ENCODE assay signal across 16 cellular contexts in the genomic region with DNA sequence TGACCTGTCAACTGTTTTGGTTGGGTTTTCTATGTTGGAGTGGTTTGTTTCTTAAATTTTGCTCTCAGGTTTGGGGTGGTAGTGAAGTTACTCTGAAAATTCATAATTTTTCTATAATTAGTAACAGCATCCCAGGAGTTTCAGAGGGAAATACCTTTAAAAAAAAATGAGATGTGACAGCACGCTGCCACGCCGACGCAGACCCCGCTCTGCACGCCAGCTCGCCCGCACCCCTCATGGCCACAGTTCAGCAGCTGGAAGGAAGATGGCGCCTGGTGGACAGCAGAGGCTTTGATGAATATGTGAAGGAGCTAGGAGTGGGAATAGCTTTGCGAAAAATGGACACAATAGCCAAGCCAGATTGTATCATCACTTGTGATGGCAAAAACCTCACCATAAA. TPM values are rescaled to one million over a fixed set of nuclear protein-coding genes. Genes with fewer than 3 reads are reported as not detected.
DNase-seq lines count a peak whose midpoint lies in the region; ATAC-seq, FAIRE-seq and TF ChIP-seq lines count a peak whose summit lies in the region.
"Had no signal": no experiment of that assay in that cellular context is flagged by ENCODE, and none has a peak within 500 bp of the region (broad histone marks: within the 10 kb centered on the region; RNA-seq: fewer than 3 reads in every experiment).

No MANE protein-coding gene starts in this region.

- H3K36me3 Mint-ChIP-seq in activated naive CD4-positive, alpha-beta T cell treated with anti-CD3 and anti-CD28 coated beads, Interleukin-2, amount 50 U/mL, for 24 hours, result peaks cover 15% of the 10 kb centered on the region
- no peaks in the 10 kb centered on the region for H3K36me3 Mint-ChIP-seq in WTC11

- H3K4me1 ChIP-seq in SJSA1 (replicated peaks), result peaks cover 50% of the 10 kb centered on the region
- peaks cover 33% of the 10 kb centered on the region for H3K4me1 ChIP-seq in foreskin keratinocyte
- H3K4me1 ChIP-seq in thyroid gland, result peaks cover 14 to 44% of the 10 kb centered on the region in 2 donors
- H3K4me1 ChIP-seq in small intestine (ENCODE audit: control insufficient read depth in 2 of 2, insufficient read depth in 1 of 2, low read depth in 1 of 2, low read length in 1 of 2), result peaks cover 0 to 8% of the 10 kb centered on the region in 2 donors
- H3K4me1 ChIP-seq: parathyroid adenoma had no signal

- H3K9me3 Mint-ChIP-seq in activated naive CD4-positive, alpha-beta T cell treated with anti-CD3 and anti-CD28 coated beads, Interleukin-2, amount 50 U/mL, for 24 hours, result no peaks in the 10 kb centered on the region
- H3K9me3 Mint-ChIP-seq in WTC11, result peaks cover 5% of the 10 kb centered on the region; the same call in 1 of the 2 replicates

- H3K27me3 Mint-ChIP-seq in activated naive CD4-positive, alpha-beta T cell treated with anti-CD3 and anti-CD28 coated beads, Interleukin-2, amount 50 U/mL, for 24 hours, result no peaks in the 10 kb centered on the region
- H3K27me3 Mint-ChIP-seq in WTC11 (ENCODE audit: low read depth), result no peaks in the 10 kb centered on the region

- no peak overlapping the region for H3K4me3 ChIP-seq in SJSA1
- no peak overlapping the region for H3K4me3 ChIP-seq in thyroid gland (replicated peaks in 1 of 3)
- no peak overlapping the region for H3K4me3 ChIP-seq in small intestine (ENCODE audit: low read depth in 1 of 2, low read length in 2 of 2)
- H3K4me3 ChIP-seq: adrenal gland, colonic mucosa had no signal

- no peaks in the 10 kb centered on the region for H3K36me3 ChIP-seq in SJSA1
- H3K36me3 ChIP-seq in thyroid gland, result no peaks in the 10 kb centered on the region
- H3K36me3 ChIP-seq in small intestine (ENCODE audit: control insufficient read depth in 2 of 2, insufficient read depth in 2 of 2, low read length in 2 of 2), result no peaks in the 10 kb centered on the region
- H3K36me3 ChIP-seq: adrenal gland, colonic mucosa had no signal

- H3K9me3 ChIP-seq in SJSA1 (replicated peaks) (no peaks in the 10 kb centered on the region), thyroid gland (no peaks in the 10 kb centered on the region), small intestine (ENCODE audit: control insufficient read depth, low read depth) (no peaks in the 10 kb centered on the region)
- H3K9me3 ChIP-seq: adrenal gland, colonic mucosa had no signal

- H3K27ac Mint-ChIP-seq in activated naive CD4-positive, alpha-beta T cell treated with anti-CD3 and anti-CD28 coated beads, Interleukin-2, amount 50 U/mL, for 24 hours, result peak overlapping the region; percentile 93
- no peak overlapping the region for H3K27ac Mint-ChIP-seq in WTC11

- DNase-seq in activated naive CD4-positive, alpha-beta T cell treated with Interleukin-2 at 50 U/mL for 16 hours, result no peak
- no peak for DNase-seq in SJSA1 (ENCODE audit: low read depth in 1 of 2, low spot score in 2 of 2)
- DNase-seq in foreskin keratinocyte, result no peak
- DNase-seq in thyroid gland, result no peak
- no peak for DNase-seq in WTC11 (ENCODE audit: low spot score)
- DNase-seq in small intestine, result no peak
- DNase-seq: adrenal gland; colonic mucosa; DMS79; NCI-H146; NCI-H524; stimulated activated CD4-positive, alpha-beta T cell treated with anti-CD3 and anti-CD28 coated beads, Interleukin-15, amount 100 ng/mL, for 24 hours had no signal

- no peak for TF ChIP-seq CTCF in foreskin keratinocyte (conservative IDR thresholded peaks at IDR 0.05)
- TF ChIP-seq CTCF in thyroid gland (IDR thresholded peaks at IDR 0.05), result no peak
- TF ChIP-seq CTCF in WTC11 (IDR thresholded peaks at IDR 0.05), result no peak

- H3K4me1 Mint-ChIP-seq in activated naive CD4-positive, alpha-beta T cell treated with anti-CD3 and anti-CD28 coated beads, Interleukin-2, amount 50 U/mL, for 24 hours, result peaks cover 90% of the 10 kb centered on the region
- H3K4me1 Mint-ChIP-seq in WTC11, result peaks cover 30% of the 10 kb centered on the region

- ATAC-seq in foreskin keratinocyte, result no peak
- ATAC-seq in WTC11, result no peak
- no peak for ATAC-seq in GM18502 (IDR thresholded peaks at IDR 0.05; ENCODE audit: poor library complexity, unreplicated experiment)

- intact Hi-C loops in thyroid gland (cut with DNase I), result loop anchor here (10.0 kb wide), 1 partner anchor 120 kb away; no protein-coding TSS in a partner anchor

- H3K4me3 Mint-ChIP-seq in activated naive CD4-positive, alpha-beta T cell treated with anti-CD3 and anti-CD28 coated beads, Interleukin-2, amount 50 U/mL, for 24 hours, result peak overlapping the region; percentile 68
- H3K4me3 Mint-ChIP-seq in WTC11, result no peak overlapping the region

- H3K27ac ChIP-seq in SJSA1, result peak overlapping the region; percentile 49; the same call in 1 of the 2 replicates
- peak overlapping the region; percentile 97 for H3K27ac ChIP-seq in foreskin keratinocyte
- H3K27ac ChIP-seq in thyroid gland, result peak overlapping the region in 2 of 3 donors; percentile 65 to 83
- no peak overlapping the region for H3K27ac ChIP-seq in small intestine (ENCODE audit: low read depth in 1 of 2, low read length in 1 of 2)
- H3K27ac ChIP-seq: colonic mucosa, parathyroid adenoma, RWPE1 had no signal

- FAIRE-seq in small intestine (lab: Jason Lieb, UNC), result no peak

- 97 to 98% methylated on average over 10 of the region's 10 CpGs for WGBS in thyroid gland, 2 donors
- WGBS in small intestine, 3 donors, result 98% methylated on average over 10 of the region's 10 CpGs

- H3K27me3 ChIP-seq in SJSA1 (replicated peaks), result no peaks in the 10 kb centered on the region
- H3K27me3 ChIP-seq in foreskin keratinocyte, result no peaks in the 10 kb centered on the region
- no peaks in the 10 kb centered on the region for H3K27me3 ChIP-seq in thyroid gland
- no peaks in the 10 kb centered on the region for H3K27me3 ChIP-seq in small intestine (ENCODE audit: control insufficient read depth in 2 of 2, insufficient read depth in 2 of 2, low read length in 2 of 2)
- H3K27me3 ChIP-seq: adrenal gland, colonic mucosa had no signal

- TF ChIP-seq POLR2A in thyroid gland (IDR thresholded peaks at IDR 0.05), result no peak

- POLR2A ChIA-PET in WTC11 (lab: Charles Lee), result no interaction called here

- CTCF ChIA-PET in WTC11 (lab: Charles Lee), result interaction anchor here (1.0 to 1.2 kb wide), 3 partner anchors 14 to 118 kb away, joined by 3 to 4 read pairs (median 3); no protein-coding TSS in a partner anchor

TF ChIP-seq in WTC11, 78 proteins besides CTCF, POLR2A, EP300 and RAD21:
- TF ChIP-seq, protein P1, sequence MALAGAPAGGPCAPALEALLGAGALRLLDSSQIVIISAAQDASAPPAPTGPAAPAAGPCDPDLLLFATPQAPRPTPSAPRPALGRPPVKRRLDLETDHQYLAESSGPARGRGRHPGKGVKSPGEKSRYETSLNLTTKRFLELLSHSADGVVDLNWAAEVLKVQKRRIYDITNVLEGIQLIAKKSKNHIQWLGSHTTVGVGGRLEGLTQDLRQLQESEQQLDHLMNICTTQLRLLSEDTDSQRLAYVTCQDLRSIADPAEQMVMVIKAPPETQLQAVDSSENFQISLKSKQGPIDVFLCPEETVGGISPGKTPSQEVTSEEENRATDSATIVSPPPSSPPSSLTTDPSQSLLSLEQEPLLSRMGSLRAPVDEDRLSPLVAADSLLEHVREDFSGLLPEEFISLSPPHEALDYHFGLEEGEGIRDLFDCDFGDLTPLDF (CRISPR knock-in tag; IDR thresholded peaks at IDR 0.05), result no peak
- TF ChIP-seq RELA (CRISPR knock-in tag; IDR thresholded peaks at IDR 0.05; ENCODE audit: borderline replicate concordance) (no peak), PRRX2 (CRISPR knock-in tag; IDR thresholded peaks at IDR 0.05) (no peak), NR1H2 (CRISPR knock-in tag; IDR thresholded peaks at IDR 0.05) (no peak), ZNF121 (CRISPR knock-in tag; IDR thresholded peaks at IDR 0.05) (no peak)
- TF ChIP-seq, protein P2, sequence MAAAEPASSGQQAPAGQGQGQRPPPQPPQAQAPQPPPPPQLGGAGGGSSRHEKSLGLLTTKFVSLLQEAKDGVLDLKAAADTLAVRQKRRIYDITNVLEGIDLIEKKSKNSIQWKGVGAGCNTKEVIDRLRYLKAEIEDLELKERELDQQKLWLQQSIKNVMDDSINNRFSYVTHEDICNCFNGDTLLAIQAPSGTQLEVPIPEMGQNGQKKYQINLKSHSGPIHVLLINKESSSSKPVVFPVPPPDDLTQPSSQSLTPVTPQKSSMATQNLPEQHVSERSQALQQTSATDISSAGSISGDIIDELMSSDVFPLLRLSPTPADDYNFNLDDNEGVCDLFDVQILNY (CRISPR knock-in tag; IDR thresholded peaks at IDR 0.05), result no peak
- TF ChIP-seq, protein P3, sequence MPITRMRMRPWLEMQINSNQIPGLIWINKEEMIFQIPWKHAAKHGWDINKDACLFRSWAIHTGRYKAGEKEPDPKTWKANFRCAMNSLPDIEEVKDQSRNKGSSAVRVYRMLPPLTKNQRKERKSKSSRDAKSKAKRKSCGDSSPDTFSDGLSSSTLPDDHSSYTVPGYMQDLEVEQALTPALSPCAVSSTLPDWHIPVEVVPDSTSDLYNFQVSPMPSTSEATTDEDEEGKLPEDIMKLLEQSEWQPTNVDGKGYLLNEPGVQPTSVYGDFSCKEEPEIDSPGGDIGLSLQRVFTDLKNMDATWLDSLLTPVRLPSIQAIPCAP (CRISPR knock-in tag; IDR thresholded peaks at IDR 0.05), result no peak

RNA-seq across cellular contexts. Expression of a gene that starts 34.6 kb away (rescaled TPM):
- total RNA-seq in SJSA1 (2014; rRNA removed; shearing (Covaris generic)), result 65.4 and 79.3 TPM in 2 replicates
- total RNA-seq in foreskin keratinocyte (29.7 and 31.9 TPM in 2 replicates), thyroid gland (100 to 1,000 TPM; 189 to 405 (median 244) TPM), WTC11 (2021) (48.3 to 50.3 TPM (median 48.9 TPM) in 3 replicates)
- polyA plus RNA-seq in foreskin keratinocyte (7.7 and 8.5 TPM in 2 replicates), small intestine (10 to 100 TPM; 39.4 to 71.6 (median 58.9) TPM)

Comparison
In these comparisons a context has a peak if more than half of its experiments do, and no peak if none do; other contexts are left out.
1. H3K27ac ChIP-seq: peak in SJSA1 (single experiment), foreskin keratinocyte (single experiment) and thyroid gland (2 of 3); none in small intestine (0 of 2).